ENCODE assay signal across 8 cellular contexts in the genomic region with DNA sequence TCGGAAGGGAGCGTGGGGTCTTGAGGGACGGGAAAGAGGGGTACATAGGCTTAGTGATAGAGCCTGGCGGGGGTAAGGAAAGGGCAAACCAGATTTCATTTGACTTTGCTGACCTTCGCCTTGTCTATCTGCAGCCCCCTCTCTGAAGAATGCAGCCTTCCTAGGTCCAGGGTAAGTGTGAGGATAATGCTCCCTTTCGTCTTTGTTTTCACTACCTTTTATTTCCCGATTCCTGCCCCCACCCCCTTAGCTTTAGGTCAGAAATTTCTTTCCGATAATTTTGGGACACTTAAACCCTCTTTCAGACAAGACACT. TPM values are rescaled to one million over a fixed set of nuclear protein-coding genes. Genes with fewer than 3 reads are reported as not detected.
DNase-seq lines count a peak whose midpoint lies in the region; ATAC-seq and TF ChIP-seq lines count a peak whose summit lies in the region.

No MANE protein-coding gene starts in this region.

- no peaks in the 10 kb centered on the region for H3K27me3 ChIP-seq in Karpas-422 (ENCODE audit: low read length)

- H3K4me3 ChIP-seq in AG10803 (ENCODE audit: low read length), result peak overlapping the region; percentile 96
- peak overlapping the region; percentile 95 for H3K4me3 ChIP-seq in Karpas-422 (ENCODE audit: low read length)

- H3K4me2 ChIP-seq in Karpas-422 (ENCODE audit: low read depth, low read length, poor library complexity, severe bottlenecking), result peak overlapping the region; percentile 77

- H3K27me3 Mint-ChIP-seq in dendritic cell treated with granulocyte-macrophage colony-stimulating factor and Interleukin-4, amounts not matched to agents 40 ng/mL and 50 ng/mL, for 4 days, result no peaks in the 10 kb centered on the region
- no peaks in the 10 kb centered on the region for H3K27me3 Mint-ChIP-seq in natural killer cell (ENCODE audit: low read depth in 2 of 2)

- H4K20me1 ChIP-seq in Karpas-422 (ENCODE audit: insufficient read depth, low read depth, low read length), result 0 out of 2 replicates have a peak, but pooled peaks cover 20% of the 10 kb centered on the region

- H3K4me1 Mint-ChIP-seq in dendritic cell treated with granulocyte-macrophage colony-stimulating factor and Interleukin-4, amounts not matched to agents 40 ng/mL and 50 ng/mL, for 4 days (ENCODE audit: low read depth), result peaks cover 54% of the 10 kb centered on the region
- H3K4me1 Mint-ChIP-seq in natural killer cell, result peaks cover 78 to 80% of the 10 kb centered on the region in 2 donors

- H3K9me3 Mint-ChIP-seq in dendritic cell treated with granulocyte-macrophage colony-stimulating factor and Interleukin-4, amounts not matched to agents 40 ng/mL and 50 ng/mL, for 4 days, result no peaks in the 10 kb centered on the region
- H3K9me3 Mint-ChIP-seq in natural killer cell, result no peaks in the 10 kb centered on the region

- TF ChIP-seq CTCF in AG10803 (conservative IDR thresholded peaks at IDR 0.05; ENCODE audit: low read length), result no peak
- TF ChIP-seq CTCF in natural killer cell (IDR thresholded peaks at IDR 0.05), result no peak

- H3K36me3 ChIP-seq in Karpas-422 (ENCODE audit: insufficient read depth, low read length), result peaks cover 56% of the 10 kb centered on the region

- H2AFZ ChIP-seq in Karpas-422 (ENCODE audit: low read length), result peak overlapping the region; percentile 55; the same call in 1 of the 2 replicates

- DNase-seq in AG10803 (ENCODE audit: low read depth), result no peak
- no peak for DNase-seq in Karpas-422
- DNase-seq in natural killer cell, result no peak
- DNase-seq in NCI-H187 treated with DMSO at 0.1 percent for 48 hours (lab: John Stamatoyannopoulos, UW), result no peak
- no peak for DNase-seq in UCSD-AML1 (lab: John Stamatoyannopoulos, UW; ENCODE audit: unreplicated experiment)
- no peak for DNase-seq in superior temporal gyrus (ENCODE audit: extremely low spot score)

- H3K9ac ChIP-seq in Karpas-422 (ENCODE audit: low read length), result peak overlapping the region; percentile 94

- H3K36me3 Mint-ChIP-seq in dendritic cell treated with granulocyte-macrophage colony-stimulating factor and Interleukin-4, amounts not matched to agents 40 ng/mL and 50 ng/mL, for 4 days (ENCODE audit: low read depth), result peaks cover 80% of the 10 kb centered on the region
- H3K36me3 Mint-ChIP-seq in natural killer cell, result peaks cover 2% of the 10 kb centered on the region

- intact Hi-C loops in dendritic cell treated with granulocyte-macrophage colony-stimulating factor and Interleukin-4, amounts not matched to agents 40 ng/mL and 50 ng/mL, for 4 days (cut with micrococcal nuclease), result loop anchor here (1.0 to 2.0 kb wide), 3 partner anchors 21 to 306 kb away; a partner anchor contains a TSS
- intact Hi-C loops in natural killer cell (cut with micrococcal nuclease), result loop anchor here (1.0 kb wide), 3 partner anchors 21 to 309 kb away; a partner anchor contains a TSS

- H3K9me2 ChIP-seq in Karpas-422 (replicated peaks; ENCODE audit: insufficient read depth, low read length), result 0 out of 2 replicates have a peak, but pooled peaks cover 5% of the 10 kb centered on the region

- peaks cover 94% of the 10 kb centered on the region for H3K79me2 ChIP-seq in Karpas-422 (ENCODE audit: low read length)

- peak overlapping the region; percentile 55 for H3K27ac ChIP-seq in Karpas-422 (ENCODE audit: low read length)

- ATAC-seq in natural killer cell (no peak), GM21786 (IDR thresholded peaks at IDR 0.05; ENCODE audit: unreplicated experiment) (no peak)

- H3K4me1 ChIP-seq in Karpas-422 (ENCODE audit: low read length), result peaks cover 33% of the 10 kb centered on the region

- H3K27ac Mint-ChIP-seq in dendritic cell treated with granulocyte-macrophage colony-stimulating factor and Interleukin-4, amounts not matched to agents 40 ng/mL and 50 ng/mL, for 4 days, result peak overlapping the region; percentile 98
- H3K27ac Mint-ChIP-seq in natural killer cell, result peak overlapping the region; percentile 97 to 100

- peak overlapping the region; percentile 100 for H3K4me3 Mint-ChIP-seq in dendritic cell treated with granulocyte-macrophage colony-stimulating factor and Interleukin-4, amounts not matched to agents 40 ng/mL and 50 ng/mL, for 4 days
- H3K4me3 Mint-ChIP-seq in natural killer cell, result peak overlapping the region; percentile 99

- H3K9me3 ChIP-seq in Karpas-422 (ENCODE audit: low read length), result no peaks in the 10 kb centered on the region

RNA-seq across cellular contexts. Expression of a gene that starts 0.4 kb away (rescaled TPM):
- total RNA-seq in Karpas-422 (2014; rRNA removed; shearing (Covaris generic); ENCODE audit: low replicate concordance), result 362 and 590 TPM in 2 replicates
- total RNA-seq in natural killer cell, result 100 to 1,000 TPM; 105 to 115 (median 105) TPM

RNA-seq across cellular contexts. Expression of a gene that starts 0.6 kb away (rescaled TPM):
- total RNA-seq in Karpas-422 (2014; rRNA removed; shearing (Covaris generic); ENCODE audit: low replicate concordance), result 58.0 and 59.7 TPM in 2 replicates
- 10 to 100 TPM; 15.5 to 20.8 (median 17.8) TPM for total RNA-seq in natural killer cell

RNA-seq across cellular contexts. Expression of a gene that starts 22.1 kb away (rescaled TPM):
- total RNA-seq in Karpas-422 (2014; rRNA removed; shearing (Covaris generic); ENCODE audit: low replicate concordance), result 0.90 and 1.3 TPM in 2 replicates
- total RNA-seq in natural killer cell, result 1 to 10 TPM; 2.1 to 5.2 (median 4.1) TPM

RNA-seq across cellular contexts. Expression of a gene that starts 24.1 kb away (rescaled TPM):
- total RNA-seq in Karpas-422 (2014; rRNA removed; shearing (Covaris generic); ENCODE audit: low replicate concordance), result 0.29 and 0.48 TPM in 2 replicates
- 100 to 1,000 TPM in 2 of 3 donors, 10 to 100 TPM in 1; 85.2 to 147 (median 106) TPM for total RNA-seq in natural killer cell

RNA-seq across cellular contexts. Expression of a gene that starts 53.8 kb away (rescaled TPM):
- total RNA-seq in Karpas-422 (2014; rRNA removed; shearing (Covaris generic); ENCODE audit: low replicate concordance), result not detected in 2 replicates
- under 1 TPM in 1 of 3 donors, not detected in 2; 0.40 TPM for total RNA-seq in natural killer cell
